ENCODE assay signal across 8 cellular contexts in the genomic region with DNA sequence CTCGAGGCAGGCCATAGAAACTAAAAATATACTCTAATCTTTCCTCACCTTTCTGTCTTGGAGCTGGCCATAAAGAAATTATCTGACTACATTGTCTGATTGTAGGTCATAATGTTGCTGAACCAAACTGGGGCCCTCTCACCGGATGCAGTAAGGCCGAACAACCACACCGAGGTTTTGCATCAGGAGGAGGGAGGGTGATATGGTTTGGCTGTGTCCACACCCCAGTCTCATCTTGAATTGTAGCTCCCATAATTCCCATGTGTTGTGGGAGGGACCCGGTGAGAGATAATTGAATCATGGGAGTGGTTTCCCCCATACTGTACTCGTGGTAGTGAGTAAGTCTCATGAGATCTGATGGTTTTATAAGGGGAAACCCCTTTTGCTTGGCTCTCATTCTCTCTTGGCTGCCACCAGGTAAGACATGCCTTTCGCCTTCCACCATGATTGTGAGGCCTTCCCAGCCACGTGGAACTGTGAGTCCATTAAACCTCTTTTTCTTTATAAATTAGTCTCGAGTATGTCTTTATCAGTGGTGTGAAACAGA. TPM values are rescaled to one million over a fixed set of nuclear protein-coding genes. Genes with fewer than 3 reads are reported as not detected.
A peak's percentile ranks its signal among the peaks of the same experiment; 100 is the strongest.
DNase-seq lines count a peak whose midpoint lies in the region; ATAC-seq, FAIRE-seq and TF ChIP-seq lines count a peak whose summit lies in the region.
"Not testable (repeated sequence)": the region's sequence is repeated elsewhere in the genome, so short reads cannot be mapped to it uniquely, and the experiment has no call there.
"Had no signal": no experiment of that assay in that cellular context is flagged by ENCODE, and none has a peak within 500 bp of the region (broad histone marks: within the 10 kb centered on the region; RNA-seq: fewer than 3 reads in every experiment).

No MANE protein-coding gene starts in this region.

- not testable (repeated sequence) for H3K4me3 ChIP-seq in K562, suprapubic skin

- H3K79me2 ChIP-seq in K562 (ENCODE audit: control insufficient read depth, insufficient read depth, low read length): not testable (repeated sequence)

- not testable (repeated sequence) for H3K36me3 Mint-ChIP-seq in activated T-cell treated with anti-CD3 and anti-CD28 coated beads, Interleukin-2, amount 50 U/mL, for 72 hours (ENCODE audit: insufficient read depth in 2 of 2); endothelial cell (ENCODE audit: low read depth, unreplicated experiment); natural killer cell

- FAIRE-seq in K562 (lab: Jason Lieb, UNC): not testable (repeated sequence)

- H3K9me1 ChIP-seq in K562 (ENCODE audit: control insufficient read depth, insufficient read depth, low read length): not testable (repeated sequence)

- H3K4me3 Mint-ChIP-seq in activated T-cell treated with anti-CD3 and anti-CD28 coated beads, Interleukin-2, amount 50 U/mL, for 72 hours: peak overlapping the region; percentile 0 to 9
- not testable (repeated sequence) for H3K4me3 Mint-ChIP-seq in endothelial cell (ENCODE audit: unreplicated experiment); natural killer cell

- not testable (repeated sequence) for H3K4me2 ChIP-seq in K562 (ENCODE audit: insufficient read depth, low read length)

- peak; percentile 64 to 71 for ATAC-seq in activated T-cell treated with anti-CD3 and anti-CD28 coated beads, Interleukin-2, amount 50 U/mL, for 72 hours (replicated peaks in 1 of 2)
- ATAC-seq in K562 (peak; percentile 77), natural killer cell (peak in 1 of 3 donors; percentile 54)

- H3K36me3 ChIP-seq in K562 (ENCODE audit: control insufficient read depth, insufficient read depth, low read length); suprapubic skin: not testable (repeated sequence)

- H3K4me1 ChIP-seq in K562 (replicated peaks in 1 of 2; ENCODE audit: control insufficient read depth in 2 of 2, insufficient read depth in 2 of 2, low read length in 2 of 2): not testable (repeated sequence)
- H3K4me1 ChIP-seq in suprapubic skin: peaks cover 19% of the 10 kb centered on the region

- peak overlapping the region; percentile 83 for H2AFZ ChIP-seq in K562 (ENCODE audit: low read depth, low read length)

- POLR2A ChIA-PET in K562 (lab: Yijun Ruan, JAX): interaction anchor here (0.7 to 2.0 kb wide), 3 partner anchors 9 to 225 kb away, joined by 3 to 5 read pairs (median 4); no protein-coding TSS in a partner anchor

- not testable (repeated sequence) for TF ChIP-seq EP300 in K562 (IDR thresholded peaks at IDR 0.05; ENCODE audit: low read length); suprapubic skin (IDR thresholded peaks at IDR 0.05)

- peaks cover 16% of the 10 kb centered on the region for H3K4me1 Mint-ChIP-seq in activated T-cell treated with anti-CD3 and anti-CD28 coated beads, Interleukin-2, amount 50 U/mL, for 72 hours (ENCODE audit: low read depth)
- H3K4me1 Mint-ChIP-seq in endothelial cell (ENCODE audit: unreplicated experiment) (peaks cover 22% of the 10 kb centered on the region), natural killer cell (peaks cover 5 to 13% of the 10 kb centered on the region in 2 donors)

- not testable (repeated sequence) for H3K27ac ChIP-seq in K562 (ENCODE audit: extremely low read depth, low read depth, low read length)
- H3K27ac ChIP-seq in suprapubic skin: peak overlapping the region; percentile 58

- not testable (repeated sequence) for H4K20me1 ChIP-seq in K562 (replicated peaks; ENCODE audit: control insufficient read depth, insufficient read depth, low read length)

- 37% methylated on average over 9 of the region's 9 CpGs for WGBS in K562 (ENCODE audit: insufficient coverage, low coverage, missing lambda C conversion rate)
- WGBS in suprapubic skin: 82% methylated on average over 9 of the region's 9 CpGs

- H3K9me3 ChIP-seq in K562 (replicated peaks; ENCODE audit: control insufficient read depth, insufficient read depth, low read depth, low read length); suprapubic skin: not testable (repeated sequence)

- not testable (repeated sequence) for TF ChIP-seq POLR2A in K562 (conservative IDR thresholded peaks at IDR 0.05); suprapubic skin (IDR thresholded peaks at IDR 0.05)

- not testable (repeated sequence) for H3K27me3 ChIP-seq in K562 (ENCODE audit: control insufficient read depth in 2 of 2, insufficient read depth in 2 of 2, low read length in 2 of 2); suprapubic skin

- DNase-seq in activated CD4-positive, alpha-beta T cell treated with anti-CD3 and anti-CD28 coated beads for 48 hours: peak; percentile 29
- peak in 1 of 2 donors; percentile 14 for DNase-seq in activated T-cell treated with anti-CD3 and anti-CD28 coated beads, Interleukin-2, amount 50 U/mL, for 72 hours
- not testable (repeated sequence) for DNase-seq in K562 (ENCODE audit: extremely low read depth in 1 of 4, low spot score in 3 of 4); endothelial cell (ENCODE audit: low spot score); natural killer cell; suprapubic skin (ENCODE audit: low spot score in 2 of 2)
- peak; percentile 36 for DNase-seq in stimulated activated CD8-positive, alpha-beta memory T cell treated with anti-CD3 and anti-CD28 coated beads, Interleukin-4, amount 100 ng/mL, for 48 hours

- intact Hi-C loops in K562 (cut with micrococcal nuclease); natural killer cell (cut with micrococcal nuclease): not testable (repeated sequence)

- not testable (repeated sequence) for H3K27me3 Mint-ChIP-seq in activated T-cell treated with anti-CD3 and anti-CD28 coated beads, Interleukin-2, amount 50 U/mL, for 72 hours (ENCODE audit: low read depth); endothelial cell (ENCODE audit: unreplicated experiment); natural killer cell (ENCODE audit: low read depth in 2 of 2)

- not testable (repeated sequence) for TF ChIP-seq RAD21 in K562 (CRISPR knock-in tag; conservative IDR thresholded peaks at IDR 0.05 in 1 of 2, IDR thresholded peaks at IDR 0.05 in 1 of 2)

- BruUV-seq in K562 (replicated peaks; lab: Mats Ljungman, UMichigan): not testable (repeated sequence)

- not testable (repeated sequence) for H3K9me3 Mint-ChIP-seq in activated T-cell treated with anti-CD3 and anti-CD28 coated beads, Interleukin-2, amount 50 U/mL, for 72 hours; endothelial cell (ENCODE audit: unreplicated experiment); natural killer cell

- CTCF ChIA-PET in K562 (lab: Yijun Ruan, JAX; ENCODE audit: low intra/inter-chr PET ratio): not testable (repeated sequence)

- H3K9ac ChIP-seq in K562 (ENCODE audit: insufficient read depth in 1 of 2, low read depth in 2 of 2, low read length in 2 of 2): not testable (repeated sequence)

- in situ Hi-C loops in K562 (cut with MboI): not testable (repeated sequence)

- peak overlapping the region; percentile 17 for H3K27ac Mint-ChIP-seq in activated T-cell treated with anti-CD3 and anti-CD28 coated beads, Interleukin-2, amount 50 U/mL, for 72 hours
- H3K27ac Mint-ChIP-seq in endothelial cell (ENCODE audit: unreplicated experiment) (peak overlapping the region; percentile 67), natural killer cell (peak overlapping the region; percentile 58 to 59)

- TF ChIP-seq CTCF in K562 (IDR thresholded peaks at IDR 0.05 in 2 of 3, conservative IDR thresholded peaks at IDR 0.05 in 1 of 3; ENCODE audit: insufficient read depth in 2 of 3, low read depth in 1 of 3, low read length in 3 of 3); endothelial cell (IDR thresholded peaks at IDR 0.05; ENCODE audit: unreplicated experiment); natural killer cell (IDR thresholded peaks at IDR 0.05); suprapubic skin (IDR thresholded peaks at IDR 0.05): not testable (repeated sequence)

RNA-seq across cellular contexts. Expression of a gene that starts 19.4 kb away (rescaled TPM):
- 10 to 100 TPM; 18.4 to 18.5 TPM for total RNA-seq in activated T-cell treated with anti-CD3 and anti-CD28 coated beads, Interleukin-2, amount 50 U/mL, for 72 hours
- total RNA-seq in K562 (2011; cell fraction: chromatin; rRNA removed; ENCODE audit: low replicate concordance): 4.1 and 23.9 TPM in 2 replicates
- total RNA-seq in K562 (2011; cell fraction: nucleolus; rRNA removed): 2.7 and 4.9 TPM in 2 replicates
- total RNA-seq in K562 (2011; cell fraction: nucleoplasm; rRNA removed): 8.4 and 13.0 TPM in 2 replicates
- 7.8 and 8.4 TPM in 2 replicates for total RNA-seq in K562 (2014; rRNA removed)
- 16.8 and 18.7 TPM in 2 replicates for total RNA-seq in K562 (2014; rRNA removed; fragmentation: Illumina TruSeq; extraction: Trizol)
- 15.1 and 15.7 TPM in 2 replicates for total RNA-seq in K562 (2015; rRNA removed; fragmentation: Illumina TruSeq; extraction: Trizol)
- 9.5 and 13.6 TPM in 2 replicates for total RNA-seq in K562 (2021)
- 10.7 and 13.1 TPM in 2 replicates for polyA plus RNA-seq in K562 (2011; rRNA removed)
- polyA plus RNA-seq in K562 (2011; cell fraction: cytosol; rRNA removed): 1.9 and 4.1 TPM in 2 replicates
- polyA plus RNA-seq in K562 (2011; cell fraction: nucleus; rRNA removed): 13.8 and 14.7 TPM in 2 replicates
- polyA plus RNA-seq in K562 (2012): 6.3 and 8.8 TPM in 2 replicates
- polyA plus RNA-seq in K562 (2014; fragmentation: Illumina TruSeq; extraction: Trizol): 11.2 and 15.1 TPM in 2 replicates
- 1 to 10 TPM; 6.4 to 9.3 TPM for polyA plus RNA-seq in K562 (2014; fragmentation: Nextera tagmentation; extraction: Ambion mirVana)
- polyA plus RNA-seq in K562 (2014; rRNA removed): 9.9 and 10.1 TPM in 2 replicates
- polyA minus RNA-seq in K562 (2011; rRNA and poly(A)+ RNA removed): 10.7 and 12.1 TPM in 2 replicates
- polyA minus RNA-seq in K562 (2011; cell fraction: cytosol; rRNA and poly(A)+ RNA removed): 3.3 and 6.6 TPM in 2 replicates
- 13.3 and 16.1 TPM in 2 replicates for polyA minus RNA-seq in K562 (2011; cell fraction: nucleus; rRNA and poly(A)+ RNA removed)
- total RNA-seq in endothelial cell (ENCODE audit: unreplicated experiment): 134 TPM
- total RNA-seq in natural killer cell: under 1 TPM; 0.09 to 0.40 (median 0.20) TPM
- 1 to 10 TPM in 3 of 4 donors, under 1 TPM in 1; 0.19 to 6.8 (median 1.8) TPM for total RNA-seq in suprapubic skin
- total RNA-seq: OCI-LY7 had no signal

Comparison
In these comparisons a context has a peak if more than half of its experiments do, and no peak if none do; other contexts are left out.
1. H3K27ac Mint-ChIP-seq: peak in every context shown above with its lines; median percentile 67 in endothelial cell; 58 in natural killer cell; 17 in activated T-cell treated with anti-CD3 and anti-CD28 coated beads, Interleukin-2, amount 50 U/mL, for 72 hours.